8 cellular contexts compared by ENCODE assay signal in genomic region chr3:168249539-168250414, GRCh38.
DNase-seq lines count a peak whose midpoint lies in the region; ATAC-seq lines count a peak whose summit lies in the region.

No MANE protein-coding gene starts in this region.

- ATAC-seq in GM19463 (IDR thresholded peaks at IDR 0.05; ENCODE audit: unreplicated experiment) (peak; percentile 65), HG03469 (IDR thresholded peaks at IDR 0.05; ENCODE audit: unreplicated experiment) (peak; percentile 53), left ventricle myocardium superior (peak; percentile 96)

- DNase-seq in ELR (ENCODE audit: low read depth) (peak; percentile 76), NCI-H748 (lab: John Stamatoyannopoulos, UW; ENCODE audit: unreplicated experiment) (peak; percentile 86), amniotic stem cell (lab: John Stamatoyannopoulos, UW) (peak; percentile 64), left ventricle myocardium superior (peak; percentile 87), posterior cingulate gyrus (peak; percentile 48 to 95 (median 66)), GF-D8 (lab: John Stamatoyannopoulos, UW) (no peak)

- intact Hi-C loops in left ventricle myocardium superior (cut with micrococcal nuclease): no loop called here
- intact Hi-C loops in posterior cingulate gyrus (cut with DNase I): no loop called here
